Comparison of ENCODE assay signal across 8 cellular contexts in the genomic region with DNA sequence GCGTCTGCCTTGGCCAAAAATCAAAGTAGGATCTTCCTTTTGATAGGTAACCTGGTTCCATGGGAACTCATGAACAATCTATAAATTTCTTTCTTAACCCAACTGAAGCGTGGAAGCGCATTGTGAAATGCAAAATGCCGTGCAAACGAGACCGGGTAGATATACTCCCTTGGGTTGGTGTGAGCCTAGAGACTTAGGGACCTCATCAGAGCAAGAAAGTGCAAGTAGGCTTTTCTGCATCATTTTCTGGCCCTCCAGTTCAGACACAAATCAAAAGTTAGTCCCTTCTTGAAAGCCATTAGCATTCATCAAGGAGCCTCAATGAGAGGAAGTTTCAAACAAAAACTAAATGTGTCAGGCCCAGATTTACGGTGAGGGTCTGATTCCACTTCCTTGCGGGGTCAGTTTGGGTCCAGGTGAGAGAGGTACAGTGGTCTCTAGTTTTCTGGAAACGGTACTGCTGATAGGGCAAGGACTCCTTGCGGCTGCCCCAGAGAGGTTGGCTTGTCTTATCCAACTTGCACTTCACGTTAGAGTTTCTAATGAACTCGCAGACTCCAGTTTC. TPM values are rescaled to one million over a fixed set of nuclear protein-coding genes. Genes with fewer than 3 reads are reported as not detected.
DNase-seq lines count a peak whose midpoint lies in the region; ATAC-seq and TF ChIP-seq lines count a peak whose summit lies in the region.

No MANE protein-coding gene starts in this region.

- CTCF ChIA-PET in CD4-positive, alpha-beta T cell (lab: Charles Lee), result interaction anchor here (1.5 to 1.6 kb wide), 2 partner anchors 27 to 351 kb away, joined by 7 to 8 read pairs; no protein-coding TSS in a partner anchor
- CTCF ChIA-PET in IMR-90 (lab: Yijun Ruan, JAX), result interaction anchor here (0.6 kb wide), 1 partner anchor 15 kb away, joined by 3 read pairs; no protein-coding TSS in a partner anchor

- peak overlapping the region; percentile 36; the same call in 1 of the 3 replicates for H2BK15ac ChIP-seq in IMR-90 (ENCODE audit: low read depth, low read length)

- H2BK5ac ChIP-seq in IMR-90 (ENCODE audit: low read depth, low read length, poor library complexity, severe bottlenecking), result peak overlapping the region; percentile 63

- peak overlapping the region; percentile 72 for H3K9ac ChIP-seq in IMR-90 (ENCODE audit: low read depth, low read length)

- H3K56ac ChIP-seq in IMR-90 (ENCODE audit: extremely low read depth, insufficient read depth, low read length), result peak overlapping the region; percentile 42

- intact Hi-C loops in CD4-positive, alpha-beta T cell (cut with DNase I, micrococcal nuclease), result loop anchor here (2.0 to 10.0 kb wide), 14 partner anchors 27 to 1453 kb away; a partner anchor contains a TSS
- intact Hi-C loops in IMR-90 (cut with micrococcal nuclease), result loop anchor here (2.0 to 10.0 kb wide), 9 partner anchors 25 to 1467 kb away; a partner anchor contains a TSS
- intact Hi-C loops in body of pancreas (cut with DNase I), result no loop called here
- intact Hi-C loops in lower lobe of right lung (cut with DNase I), result no loop called here

- no peak overlapping the region for H2BK20ac ChIP-seq in IMR-90 (ENCODE audit: low read depth, low read length)

- no TSS peak for BruUV-seq in IMR-90 (replicated peaks; lab: Mats Ljungman, UMichigan)

- H2BK120ac ChIP-seq in IMR-90 (ENCODE audit: low read depth, low read length), result peak overlapping the region; percentile 17

- peak overlapping the region; percentile 83 for H2AFZ ChIP-seq in IMR-90 (replicated peaks; ENCODE audit: low read length, poor library complexity)

- H3K23ac ChIP-seq in IMR-90 (ENCODE audit: low read depth, low read length), result peak overlapping the region; percentile 62

- DNase-seq in CD4-positive, alpha-beta T cell, result peak in 1 of 10 experiments; percentile 1
- DNase-seq in IMR-90 (peak; percentile 40), body of pancreas (no peak), lower lobe of right lung (no peak), putamen (ENCODE audit: low spot score) (no peak), DMS 273 (lab: John Stamatoyannopoulos, UW; ENCODE audit: unreplicated experiment) (no peak)
- DNase-seq in stimulated activated CD4-positive, alpha-beta T cell treated with anti-CD3 and anti-CD28 coated beads, Interleukin-2, amount 100 ng/mL, for 48 hours, result no peak

- H3K4me1 Mint-ChIP-seq in CD4-positive, alpha-beta T cell (ENCODE audit: low read depth), result peaks cover 4% of the 10 kb centered on the region

- peak overlapping the region; percentile 73 for H4K5ac ChIP-seq in IMR-90 (ENCODE audit: low read depth, low read length)

- no peaks in the 10 kb centered on the region for H3K36me3 ChIP-seq in IMR-90 (ENCODE audit: control insufficient read depth, insufficient read depth, low read length)
- H3K36me3 ChIP-seq in body of pancreas (replicated peaks in 1 of 2; ENCODE audit: insufficient read depth in 1 of 2, low read depth in 2 of 2), result no peaks in the 10 kb centered on the region
- no peaks in the 10 kb centered on the region for H3K36me3 ChIP-seq in lower lobe of right lung

- peak overlapping the region; percentile 91 for H3K4me2 ChIP-seq in IMR-90 (ENCODE audit: low read depth, low read length)

- H3K27ac Mint-ChIP-seq in CD4-positive, alpha-beta T cell, result no peak overlapping the region

- peak overlapping the region; percentile 28; the same call in 1 of the 2 replicates for H3K18ac ChIP-seq in IMR-90 (ENCODE audit: low read depth, low read length)

- dilution Hi-C loops in IMR-90 (cut with HindIII; ENCODE audit: low sequenced_read_pairs, unreplicated experiment), result no loop called here

- H2AK9ac ChIP-seq in IMR-90 (replicated peaks; ENCODE audit: low read depth, low read length, poor library complexity), result no peak overlapping the region

- H3K27me3 ChIP-seq in CD4-positive, alpha-beta T cell (ENCODE audit: control insufficient read depth, insufficient read depth, low read length), result no peaks in the 10 kb centered on the region
- H3K27me3 ChIP-seq in IMR-90 (ENCODE audit: control insufficient read depth, insufficient read depth, low read length) (no peaks in the 10 kb centered on the region), body of pancreas (no peaks in the 10 kb centered on the region), lower lobe of right lung (ENCODE audit: low read depth) (no peaks in the 10 kb centered on the region)

- peak overlapping the region; percentile 41 to 68; a peak in 3 of 4 replicates for H4K8ac ChIP-seq in IMR-90 (ENCODE audit: low read depth in 2 of 2, low read length in 2 of 2)

- no peaks in the 10 kb centered on the region for H3K9me1 ChIP-seq in IMR-90 (ENCODE audit: insufficient read depth, low read length)

- POLR2A ChIA-PET in CD4-positive, alpha-beta T cell (lab: Charles Lee), result interaction anchor here (0.7 to 3.6 kb wide), 46 partner anchors 8 to 1531 kb away, joined by 3 to 52 read pairs (median 8); a partner anchor contains a TSS
- POLR2A ChIA-PET in IMR-90 (lab: Charles Lee; ENCODE audit: unreplicated experiment), result interaction anchor here (0.6 kb wide), 1 partner anchor 265 kb away, joined by 3 read pairs; no protein-coding TSS in a partner anchor

- no peaks in the 10 kb centered on the region for H4K20me1 ChIP-seq in IMR-90 (ENCODE audit: insufficient read depth, low read length)

- peak overlapping the region; percentile 41 for H4K91ac ChIP-seq in IMR-90 (ENCODE audit: insufficient read depth, low read depth, low read length)

- no peak for ATAC-seq in CD4-positive, alpha-beta T cell (ENCODE audit: poor library complexity)
- ATAC-seq in GM21447 (IDR thresholded peaks at IDR 0.05; ENCODE audit: unreplicated experiment) (peak; percentile 12), IMR-90 (ENCODE audit: low read depth) (no peak; the same call in none of the 2 replicates), body of pancreas (peak; percentile 3), lower lobe of right lung (peak; percentile 30 to 40)

- H3K4me1 ChIP-seq in IMR-90 (ENCODE audit: control insufficient read depth, insufficient read depth, low read length) (no peaks in the 10 kb centered on the region), body of pancreas (peaks cover 15% of the 10 kb centered on the region), lower lobe of right lung (peaks cover 14% of the 10 kb centered on the region)

- no peak overlapping the region for H2AK5ac ChIP-seq in IMR-90 (ENCODE audit: low read depth, low read length)

- H3K4me3 ChIP-seq in IMR-90 (ENCODE audit: insufficient read depth, low read depth, low read length) (peak overlapping the region; percentile 54), body of pancreas (no peak overlapping the region), lower lobe of right lung (peak overlapping the region; percentile 74)

- peak overlapping the region; percentile 94 for H3K27ac ChIP-seq in CD4-positive, alpha-beta T cell (ENCODE audit: low read depth, low read length)
- H3K27ac ChIP-seq in IMR-90 (ENCODE audit: insufficient read depth, low read length), result peak overlapping the region; percentile 61
- peak overlapping the region; percentile 80 to 93 (median 88) for H3K27ac ChIP-seq in body of pancreas
- H3K27ac ChIP-seq in lower lobe of right lung, result peak overlapping the region; percentile 99

- no peak for TF ChIP-seq POLR2A in IMR-90 (IDR thresholded peaks at IDR 0.05; ENCODE audit: low read depth, low read length)
- TF ChIP-seq POLR2A in body of pancreas (IDR thresholded peaks at IDR 0.05), result no peak

- H3K14ac ChIP-seq in IMR-90 (replicated peaks; ENCODE audit: low read depth, low read length), result peak overlapping the region; percentile 68

- peak overlapping the region; percentile 43 for H3K4ac ChIP-seq in IMR-90 (ENCODE audit: low read depth, low read length)

- no peak for TF ChIP-seq RAD21 in IMR-90 (IDR thresholded peaks at IDR 0.05; ENCODE audit: low read length)

- no peaks in the 10 kb centered on the region for H3K27me3 Mint-ChIP-seq in CD4-positive, alpha-beta T cell

- peaks cover 2% of the 10 kb centered on the region for H3K36me3 Mint-ChIP-seq in CD4-positive, alpha-beta T cell (ENCODE audit: low read depth)

- no peak for TF ChIP-seq CTCF in CD4-positive, alpha-beta T cell (IDR thresholded peaks at IDR 0.05)
- TF ChIP-seq CTCF in IMR-90 (conservative IDR thresholded peaks at IDR 0.05; ENCODE audit: low read depth, low read length) (no peak), body of pancreas (IDR thresholded peaks at IDR 0.05) (no peak), lower lobe of right lung (IDR thresholded peaks at IDR 0.05) (no peak)

- WGBS in IMR-90 (ENCODE audit: extremely low coverage in 2 of 2, insufficient read length in 1 of 2), 2 experiments, result 0% methylated on average over 2 of the region's 12 CpGs; no CpG with 5 or more reads in 1 of the 2 experiments
- WGBS in body of pancreas, 2 donors, result 29 to 35% methylated on average over 12 of the region's 12 CpGs

- in situ Hi-C loops in IMR-90 (cut with MboI; ENCODE audit: low sequenced_read_pairs), result loop anchor here (10.0 to 25.0 kb wide), 3 partner anchors 313 to 1141 kb away; a partner anchor contains a TSS

- H3K4me3 Mint-ChIP-seq in CD4-positive, alpha-beta T cell, result no peak overlapping the region

- no peaks in the 10 kb centered on the region for H3K9me3 Mint-ChIP-seq in CD4-positive, alpha-beta T cell

- H3K9me3 ChIP-seq in CD4-positive, alpha-beta T cell (ENCODE audit: control insufficient read depth, low read length), result no peaks in the 10 kb centered on the region
- H3K9me3 ChIP-seq in IMR-90 (ENCODE audit: control insufficient read depth, insufficient read depth, low read length) (no peaks in the 10 kb centered on the region), body of pancreas (no peaks in the 10 kb centered on the region), lower lobe of right lung (no peaks in the 10 kb centered on the region)

- no peaks in the 10 kb centered on the region for H3K79me1 ChIP-seq in IMR-90 (ENCODE audit: low read depth in 1 of 2, low read length in 2 of 2)

TF ChIP-seq in IMR-90, 13 proteins besides CTCF, POLR2A, EP300 and RAD21 (continues in another document):
- no peak for TF ChIP-seq MAZ (IDR thresholded peaks at IDR 0.05; ENCODE audit: borderline replicate concordance, low read depth, low read length)
- TF ChIP-seq, protein P1, sequence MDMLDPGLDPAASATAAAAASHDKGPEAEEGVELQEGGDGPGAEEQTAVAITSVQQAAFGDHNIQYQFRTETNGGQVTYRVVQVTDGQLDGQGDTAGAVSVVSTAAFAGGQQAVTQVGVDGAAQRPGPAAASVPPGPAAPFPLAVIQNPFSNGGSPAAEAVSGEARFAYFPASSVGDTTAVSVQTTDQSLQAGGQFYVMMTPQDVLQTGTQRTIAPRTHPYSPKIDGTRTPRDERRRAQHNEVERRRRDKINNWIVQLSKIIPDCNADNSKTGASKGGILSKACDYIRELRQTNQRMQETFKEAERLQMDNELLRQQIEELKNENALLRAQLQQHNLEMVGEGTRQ (IDR thresholded peaks at IDR 0.05; ENCODE audit: low read depth, low read length), result no peak
- no peak for TF ChIP-seq SMC3 (IDR thresholded peaks at IDR 0.05; ENCODE audit: low read depth, low read length)
- no peak for TF ChIP-seq RFX5 (IDR thresholded peaks at IDR 0.05; ENCODE audit: low read depth, low read length)

RNA-seq across cellular contexts. Expression of a gene that starts 5.3 kb away (rescaled TPM):
- total RNA-seq in CD4-positive, alpha-beta T cell, result 10 to 100 TPM; 19.6 to 21.1 TPM
- total RNA-seq in IMR-90 (2012; rRNA removed) (8.1 and 10.6 TPM in 2 replicates), body of pancreas (1 to 10 TPM; 2.3 to 4.9 TPM), lower lobe of right lung (6.6 TPM)
- polyA plus RNA-seq in IMR-90 (2012; rRNA removed), result 2.0 and 2.8 TPM in 2 replicates
- 0.26 and 0.49 TPM in 2 replicates for polyA plus RNA-seq in IMR-90 (2012; cell fraction: cytosol; rRNA removed)
- polyA plus RNA-seq in IMR-90 (2012; cell fraction: nucleus; rRNA removed; ENCODE audit: low replicate concordance), result 0.17 and 3.2 TPM in 2 replicates

Comparison
In these comparisons a context has a peak if more than half of its experiments do, and no peak if none do; other contexts are left out.
1. ATAC-seq: peak in GM21447 (single experiment), body of pancreas (single experiment) and lower lobe of right lung (2 of 2); none in CD4-positive, alpha-beta T cell (single experiment) and IMR-90 (single experiment).
2. H3K4me3 ChIP-seq: peak in IMR-90 (single experiment) and lower lobe of right lung (single experiment); none in body of pancreas (0 of 2).
3. intact Hi-C loops: an anchor here in CD4-positive, alpha-beta T cell (2.0 to 10.0 kb wide) and IMR-90 (2.0 to 10.0 kb wide); none called in body of pancreas and lower lobe of right lung.
4. Peak in every context shown above with its lines, with median percentiles within 50 percentile points of each other: H3K27ac ChIP-seq.